Comparison of ENCODE assay signal across 11 cellular contexts in the genomic region with DNA sequence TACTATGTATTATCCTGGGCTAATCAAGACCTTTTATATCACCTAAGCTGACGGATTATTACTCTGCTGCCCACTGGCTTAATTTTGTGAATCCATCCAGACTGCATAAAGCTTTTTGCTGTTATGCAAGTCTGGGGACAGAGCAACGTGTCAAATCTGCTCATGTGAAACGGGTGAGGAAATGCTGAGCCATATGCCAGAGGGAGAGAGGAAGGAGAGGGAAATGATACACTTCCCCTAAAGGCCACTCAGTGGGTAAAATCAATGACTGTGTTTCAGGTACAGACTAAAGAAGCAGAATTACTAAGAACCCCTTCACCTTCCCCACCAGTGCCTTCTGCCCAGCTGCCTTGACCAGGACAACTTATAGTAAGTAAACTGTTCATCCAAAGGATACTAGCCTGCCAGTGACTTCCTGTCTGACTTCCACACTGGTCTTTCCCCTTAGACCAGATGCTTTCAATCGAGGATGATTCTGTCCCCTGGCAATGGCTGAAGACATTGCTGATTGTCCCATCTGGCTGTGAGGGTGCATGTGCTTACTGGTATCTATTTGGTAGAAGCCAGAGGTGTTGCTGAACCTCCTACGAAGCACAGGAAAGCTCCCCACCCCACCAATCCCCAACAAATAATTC. TPM values are rescaled to one million over a fixed set of nuclear protein-coding genes. Genes with fewer than 3 reads are reported as not detected.
DNase-seq lines count a peak whose midpoint lies in the region; ATAC-seq and TF ChIP-seq lines count a peak whose summit lies in the region.
"Had no signal": no experiment of that assay in that cellular context is flagged by ENCODE, and none has a peak within 500 bp of the region (broad histone marks: within the 10 kb centered on the region; RNA-seq: fewer than 3 reads in every experiment).

No MANE protein-coding gene starts in this region.

- no peak for TF ChIP-seq POLR2A in NB4 (IDR thresholded peaks at IDR 0.05; ENCODE audit: extremely low read depth, insufficient read length)
- TF ChIP-seq POLR2A in uterus (IDR thresholded peaks at IDR 0.05) = no peak

- peaks cover 71% of the 10 kb centered on the region for H3K36me3 Mint-ChIP-seq in T-helper 1 cell treated with Interleukin-12 subunit alpha and Interleukin-12 subunit beta and Interleukin-4 antibody, amounts not matched to agents 30 μg/mL and 1 μg/mL, for 36 hours (ENCODE audit: low read depth)

- no peaks in the 10 kb centered on the region for H3K27me3 Mint-ChIP-seq in T-helper 1 cell treated with Interleukin-12 subunit alpha and Interleukin-12 subunit beta and Interleukin-4 antibody, amounts not matched to agents 30 μg/mL and 1 μg/mL, for 36 hours (ENCODE audit: low read depth)

- no peak for ATAC-seq in esophagus mucosa

- no peaks in the 10 kb centered on the region for H3K36me3 ChIP-seq in uterus

- intact Hi-C loops in uterus (cut with DNase I; ENCODE audit: low total_unique reads) = no loop called here

- H3K27ac Mint-ChIP-seq in T-helper 1 cell treated with Interleukin-12 subunit alpha and Interleukin-12 subunit beta and Interleukin-4 antibody, amounts not matched to agents 30 μg/mL and 1 μg/mL, for 36 hours = peak overlapping the region; percentile 50

- H3K4me3 ChIP-seq in NB4 (ENCODE audit: low read depth, low read length) = no peak overlapping the region
- no peak overlapping the region for H3K4me3 ChIP-seq in uterus
- H3K4me3 ChIP-seq: psoas muscle had no signal

- H3K27ac ChIP-seq in uterus = no peak overlapping the region
- H3K27ac ChIP-seq: psoas muscle had no signal

- TF ChIP-seq CTCF in NB4 (IDR thresholded peaks at IDR 0.05; ENCODE audit: low read depth, low read length) (no peak), uterus (IDR thresholded peaks at IDR 0.05) (no peak)

- no peaks in the 10 kb centered on the region for H3K27me3 ChIP-seq in uterus

- no peak overlapping the region for H3K4me3 Mint-ChIP-seq in T-helper 1 cell treated with Interleukin-12 subunit alpha and Interleukin-12 subunit beta and Interleukin-4 antibody, amounts not matched to agents 30 μg/mL and 1 μg/mL, for 36 hours

- H3K9me3 ChIP-seq in uterus = no peaks in the 10 kb centered on the region
- H3K9me3 ChIP-seq: psoas muscle had no signal

- DNase-seq in T-helper 1 cell (no peak), NB4 (ENCODE audit: low read depth) (peak; percentile 20), dermis blood vessel endothelial cell (peak; percentile 94), pulmonary artery endothelial cell (ENCODE audit: low read depth, low spot score) (peak; percentile 84), NCI-H774 (lab: John Stamatoyannopoulos, UW) (no peak), uterus (no peak)
- DNase-seq: activated CD4-positive, CD25-positive, alpha-beta regulatory T cell; mammary epithelial cell; psoas muscle had no signal

- no peaks in the 10 kb centered on the region for H3K9me3 Mint-ChIP-seq in T-helper 1 cell treated with Interleukin-12 subunit alpha and Interleukin-12 subunit beta and Interleukin-4 antibody, amounts not matched to agents 30 μg/mL and 1 μg/mL, for 36 hours

- H3K4me1 ChIP-seq in uterus = no peaks in the 10 kb centered on the region
- H3K4me1 ChIP-seq: psoas muscle had no signal

- H3K4me1 Mint-ChIP-seq in T-helper 1 cell treated with Interleukin-12 subunit alpha and Interleukin-12 subunit beta and Interleukin-4 antibody, amounts not matched to agents 30 μg/mL and 1 μg/mL, for 36 hours (ENCODE audit: low read depth) = peaks cover 38% of the 10 kb centered on the region

RNA-seq across cellular contexts. Expression of a gene that starts 43.0 kb away (rescaled TPM):
- 68.6 and 120 TPM in 2 replicates for total RNA-seq in dermis blood vessel endothelial cell
- 75.0 and 119 TPM in 2 replicates for total RNA-seq in pulmonary artery endothelial cell
- 10 to 100 TPM; 20.7 to 83.0 (median 56.1) TPM for total RNA-seq in uterus
- total RNA-seq in esophagus mucosa = 51.0 TPM

Comparison
In these comparisons a context has a peak if more than half of its experiments do, and no peak if none do; other contexts are left out.
1. DNase-seq: peak in NB4 (single experiment), dermis blood vessel endothelial cell (single experiment) and pulmonary artery endothelial cell (single experiment); none in T-helper 1 cell (0 of 5), NCI-H774 (single experiment) and uterus (0 of 2).